In the genomic region with DNA sequence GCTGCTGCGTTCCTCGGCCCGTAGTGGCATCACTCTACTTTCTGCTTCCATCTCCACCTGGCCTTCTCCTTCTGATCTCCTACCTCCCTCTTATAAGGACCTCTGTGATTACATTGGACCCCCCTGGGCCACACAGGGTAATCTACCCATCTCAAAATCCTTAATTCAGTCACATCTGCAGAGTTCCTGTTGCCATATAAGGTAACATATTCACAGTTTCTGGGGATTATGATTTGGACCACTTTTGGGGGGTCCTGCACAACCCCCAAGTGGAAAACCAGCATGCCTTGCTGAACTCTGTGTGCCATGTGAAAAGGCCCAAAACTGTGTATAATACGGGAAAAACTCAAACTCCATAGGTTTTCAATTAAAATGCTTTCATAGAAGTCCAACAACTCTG, we compare ENCODE assay signal across 31 cellular contexts.
"Had no signal": no experiment of that assay in that cellular context is flagged by ENCODE, and none has a peak within 500 bp of the region (broad histone marks: within the 10 kb centered on the region; RNA-seq: fewer than 3 reads in every experiment).

No MANE protein-coding gene starts in this region.

- H3K9me3 Mint-ChIP-seq: natural killer cell; nephron; neural progenitor cell; stimulated activated effector memory CD8-positive, alpha-beta T cell treated with anti-CD3 and anti-CD28 coated beads, Interleukin-12 subunit alpha, Interleukin-12 subunit beta, amount 100 ng/mL, for 72 hours; stimulated activated naive B cell treated with anti-CD40 and anti-IgM and Interleukin-4, amounts not matched to agents 10 μg/mL and 1 μg/mL and 100 μg/mL, for 72 hours; stimulated activated naive CD8-positive, alpha-beta T cell treated with anti-CD3 and anti-CD28 coated beads, Interleukin-15, Interleukin-2, amounts not matched to agents 100 ng/mL and 50 ng/mL, for 24 hours; type B pancreatic cell had no signal

- DNase-seq: naive thymus-derived CD4-positive, alpha-beta T cell; natural killer cell; occipital lobe; ovary; posterior cingulate gyrus; psoas muscle; right cardiac atrium; right lobe of liver; sigmoid colon; small intestine; stimulated activated CD4-positive, alpha-beta T cell treated with anti-CD3 and anti-CD28 coated beads, Interleukin-15, amount 100 ng/mL, for 24 hours; stimulated activated CD4-positive, alpha-beta T cell treated with anti-CD3 and anti-CD28 coated beads, Interleukin-2, amount 100 ng/mL, for 24 hours; stimulated activated CD4-positive, alpha-beta T cell treated with anti-CD3 and anti-CD28 coated beads, Interleukin-2, amount 100 ng/mL, for 48 hours; stimulated activated CD4-positive, alpha-beta T cell treated with anti-CD3 and anti-CD28 coated beads, Interleukin-4, amount 100 ng/mL, for 24 hours; stimulated activated naive B cell treated with anti-CD40 and anti-IgM and Interleukin-4, amounts not matched to agents 10 μg/mL and 1 μg/mL and 100 μg/mL, for 72 hours; stimulated activated naive CD4-positive, alpha-beta T cell treated with Interleukin-2 at 50 U/mL for 16 hours; stomach; substantia nigra; testis; tibial artery; transverse colon; upper lobe of right lung had no signal

- H3K4me1 ChIP-seq: parathyroid adenoma, psoas muscle, right lobe of liver, sigmoid colon, stomach, suprapubic skin, testis, tibial artery, transverse colon, vagina had no signal

- H3K9me3 ChIP-seq: ovary, psoas muscle, right lobe of liver, sigmoid colon, stomach, suprapubic skin, testis, tibial artery, transverse colon, upper lobe of right lung, vagina had no signal

- H3K4me3 ChIP-seq: neural progenitor cell, ovary, psoas muscle, right lobe of liver, sigmoid colon, stomach, suprapubic skin, testis, tibial artery, transverse colon, upper lobe of right lung, vagina had no signal

- H3K27ac ChIP-seq: neural progenitor cell, ovary, parathyroid adenoma, psoas muscle, right lobe of liver, sigmoid colon, stomach, suprapubic skin, testis, tibial artery, transverse colon, upper lobe of right lung, vagina had no signal

- H3K4me3 Mint-ChIP-seq: naive thymus-derived CD4-positive, alpha-beta T cell; natural killer cell; nephron; neural progenitor cell; stimulated activated effector memory CD8-positive, alpha-beta T cell treated with anti-CD3 and anti-CD28 coated beads, Interleukin-12 subunit alpha, Interleukin-12 subunit beta, amount 100 ng/mL, for 72 hours; stimulated activated naive B cell treated with anti-CD40 and anti-IgM and Interleukin-4, amounts not matched to agents 10 μg/mL and 1 μg/mL and 100 μg/mL, for 72 hours; stimulated activated naive CD8-positive, alpha-beta T cell treated with anti-CD3 and anti-CD28 coated beads, Interleukin-15, Interleukin-2, amounts not matched to agents 100 ng/mL and 50 ng/mL, for 24 hours; type B pancreatic cell had no signal

- H3K27me3 ChIP-seq: neural progenitor cell, ovary, right lobe of liver, sigmoid colon, stomach, suprapubic skin, testis, tibial artery, transverse colon, upper lobe of right lung, vagina had no signal

- H3K27ac Mint-ChIP-seq: natural killer cell; nephron; neural progenitor cell; progenitor cell of endocrine pancreas; stimulated activated effector memory CD8-positive, alpha-beta T cell treated with anti-CD3 and anti-CD28 coated beads, Interleukin-12 subunit alpha, Interleukin-12 subunit beta, amount 100 ng/mL, for 72 hours; stimulated activated naive B cell treated with anti-CD40 and anti-IgM and Interleukin-4, amounts not matched to agents 10 μg/mL and 1 μg/mL and 100 μg/mL, for 72 hours; stimulated activated naive CD8-positive, alpha-beta T cell treated with anti-CD3 and anti-CD28 coated beads, Interleukin-15, Interleukin-2, amounts not matched to agents 100 ng/mL and 50 ng/mL, for 24 hours; type B pancreatic cell had no signal

- H3K36me3 ChIP-seq: neural progenitor cell, ovary, right lobe of liver, sigmoid colon, stomach, suprapubic skin, tibial artery, transverse colon, upper lobe of right lung, vagina had no signal

- H3K27me3 Mint-ChIP-seq: naive thymus-derived CD4-positive, alpha-beta T cell; stimulated activated naive B cell treated with anti-CD40 and anti-IgM and Interleukin-4, amounts not matched to agents 10 μg/mL and 1 μg/mL and 100 μg/mL, for 72 hours; stimulated activated naive CD8-positive, alpha-beta T cell treated with anti-CD3 and anti-CD28 coated beads, Interleukin-15, Interleukin-2, amounts not matched to agents 100 ng/mL and 50 ng/mL, for 24 hours had no signal

- H3K36me3 Mint-ChIP-seq: natural killer cell; neural progenitor cell; stimulated activated effector memory CD8-positive, alpha-beta T cell treated with anti-CD3 and anti-CD28 coated beads, Interleukin-12 subunit alpha, Interleukin-12 subunit beta, amount 100 ng/mL, for 72 hours; type B pancreatic cell had no signal

- H3K9ac ChIP-seq: neural progenitor cell, parathyroid adenoma had no signal
